Comparison of ENCODE assay signal across 9 cellular contexts in the genomic region with DNA sequence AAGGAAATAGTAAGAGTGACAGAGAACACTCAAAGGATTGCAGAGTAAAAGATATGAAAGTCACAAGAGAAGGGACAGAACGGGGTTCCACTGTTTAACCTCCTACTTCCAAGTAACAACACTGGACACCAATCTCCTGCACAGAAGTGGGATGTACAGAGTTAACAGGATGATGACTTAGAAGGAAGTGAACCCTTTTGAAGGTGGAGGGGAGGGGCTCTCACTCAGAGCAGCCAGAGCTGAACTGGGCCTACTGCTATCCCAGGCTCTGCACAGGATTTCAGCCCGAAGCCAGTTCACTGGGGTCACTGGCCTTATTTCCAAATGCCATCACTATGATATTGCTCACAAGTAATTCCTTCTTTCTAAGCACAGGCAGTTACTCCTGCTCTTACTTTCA.
DNase-seq lines count a peak whose midpoint lies in the region; ATAC-seq and TF ChIP-seq lines count a peak whose summit lies in the region.
"Had no signal": no experiment of that assay in that cellular context is flagged by ENCODE, and none has a peak within 500 bp of the region (broad histone marks: within the 10 kb centered on the region; RNA-seq: fewer than 3 reads in every experiment).

No MANE protein-coding gene starts in this region.

- peak; percentile 14 for DNase-seq in activated CD4-positive, alpha-beta T cell treated with anti-CD3 and anti-CD28 coated beads, Interleukin-2, amount 10 ng/mL, durations not matched to agents 7 days and 5 days
- DNase-seq in activated CD4-positive, alpha-beta T cell treated with anti-CD3 and anti-CD28 coated beads, Interleukin-2, amount 50 U/mL, for 4 hours = no peak
- DNase-seq in iPS-NIHi7 (ENCODE audit: extremely low spot score) = peak; percentile 41
- DNase-seq in stomach = no peak
- no peak for DNase-seq in activated effector memory CD4-positive, alpha-beta T cell treated with anti-CD3 and anti-CD28 coated beads, Interleukin-2, amount 50 U/mL, for 16 hours
- DNase-seq: NCI-H524 treated with DMSO at 0.1 percent for 48 hours had no signal

- peaks cover 16 to 57% (median 37%) of the 10 kb centered on the region in 4 donors for H3K4me1 ChIP-seq in stomach

- H3K9me3 ChIP-seq in stomach = no peaks in the 10 kb centered on the region

- H3K4me3 ChIP-seq in stomach = no peak overlapping the region

- TF ChIP-seq EP300 in stomach (IDR thresholded peaks at IDR 0.05) = no peak

- no peaks in the 10 kb centered on the region for H3K36me3 ChIP-seq in stomach

- no peak for TF ChIP-seq POLR2A in stomach (IDR thresholded peaks at IDR 0.05)

- POLR2A ChIA-PET in activated CD4-positive, alpha-beta T cell treated with anti-CD3 and anti-CD28 coated beads, Interleukin-2, amount 10 ng/mL, durations not matched to agents 7 days and 5 days (lab: Charles Lee) = no interaction called here

- CTCF ChIA-PET in activated CD4-positive, alpha-beta T cell treated with anti-CD3 and anti-CD28 coated beads, Interleukin-2, amount 10 ng/mL, durations not matched to agents 7 days and 5 days (lab: Charles Lee) = interaction anchor here (1.1 kb wide), 1 partner anchor 10 kb away, joined by 3 read pairs; no protein-coding TSS in a partner anchor

- no peak for ATAC-seq in GM18498 (IDR thresholded peaks at IDR 0.05; ENCODE audit: unreplicated experiment)
- ATAC-seq in GM21576 (IDR thresholded peaks at IDR 0.05; ENCODE audit: unreplicated experiment) = no peak

- H3K27ac Mint-ChIP-seq in activated CD4-positive, alpha-beta T cell treated with anti-CD3 and anti-CD28 coated beads, Interleukin-2, amount 10 ng/mL, durations not matched to agents 7 days and 5 days = peak overlapping the region; percentile 31
- peak overlapping the region; percentile 8 for H3K27ac Mint-ChIP-seq in T-helper 1 cell treated with Interleukin-12 subunit alpha and Interleukin-12 subunit beta and Interleukin-4 antibody, amounts not matched to agents 30 μg/mL and 1 μg/mL, for 36 hours

- H3K9me3 Mint-ChIP-seq in activated CD4-positive, alpha-beta T cell treated with anti-CD3 and anti-CD28 coated beads, Interleukin-2, amount 10 ng/mL, durations not matched to agents 7 days and 5 days = no peaks in the 10 kb centered on the region
- H3K9me3 Mint-ChIP-seq in T-helper 1 cell treated with Interleukin-12 subunit alpha and Interleukin-12 subunit beta and Interleukin-4 antibody, amounts not matched to agents 30 μg/mL and 1 μg/mL, for 36 hours = peaks cover 9% of the 10 kb centered on the region

- H3K27me3 ChIP-seq in stomach = no peaks in the 10 kb centered on the region

- H3K27me3 Mint-ChIP-seq in activated CD4-positive, alpha-beta T cell treated with anti-CD3 and anti-CD28 coated beads, Interleukin-2, amount 10 ng/mL, durations not matched to agents 7 days and 5 days = no peaks in the 10 kb centered on the region
- H3K27me3 Mint-ChIP-seq in T-helper 1 cell treated with Interleukin-12 subunit alpha and Interleukin-12 subunit beta and Interleukin-4 antibody, amounts not matched to agents 30 μg/mL and 1 μg/mL, for 36 hours (ENCODE audit: low read depth) = peaks cover 1% of the 10 kb centered on the region

- H3K4me3 Mint-ChIP-seq in activated CD4-positive, alpha-beta T cell treated with anti-CD3 and anti-CD28 coated beads, Interleukin-2, amount 10 ng/mL, durations not matched to agents 7 days and 5 days = no peak overlapping the region
- peak overlapping the region; percentile 9 for H3K4me3 Mint-ChIP-seq in T-helper 1 cell treated with Interleukin-12 subunit alpha and Interleukin-12 subunit beta and Interleukin-4 antibody, amounts not matched to agents 30 μg/mL and 1 μg/mL, for 36 hours

- intact Hi-C loops in stomach (cut with DNase I; ENCODE audit: low total_unique reads) = no loop called here

- peak overlapping the region in 4 of 5 donors; percentile 41 to 75 (median 74) for H3K27ac ChIP-seq in stomach

- WGBS in stomach, 5 donors = 4 to 31% (median 25%) methylated on average over 2 of the region's 2 CpGs

- H3K4me1 Mint-ChIP-seq in activated CD4-positive, alpha-beta T cell treated with anti-CD3 and anti-CD28 coated beads, Interleukin-2, amount 10 ng/mL, durations not matched to agents 7 days and 5 days = peaks cover 57% of the 10 kb centered on the region
- H3K4me1 Mint-ChIP-seq in T-helper 1 cell treated with Interleukin-12 subunit alpha and Interleukin-12 subunit beta and Interleukin-4 antibody, amounts not matched to agents 30 μg/mL and 1 μg/mL, for 36 hours (ENCODE audit: low read depth) = peaks cover 46% of the 10 kb centered on the region

- H3K36me3 Mint-ChIP-seq in activated CD4-positive, alpha-beta T cell treated with anti-CD3 and anti-CD28 coated beads, Interleukin-2, amount 10 ng/mL, durations not matched to agents 7 days and 5 days (ENCODE audit: low read depth) = peaks cover 4% of the 10 kb centered on the region
- H3K36me3 Mint-ChIP-seq in T-helper 1 cell treated with Interleukin-12 subunit alpha and Interleukin-12 subunit beta and Interleukin-4 antibody, amounts not matched to agents 30 μg/mL and 1 μg/mL, for 36 hours (ENCODE audit: low read depth) = peaks cover 3% of the 10 kb centered on the region

- no peak for TF ChIP-seq CTCF in stomach (IDR thresholded peaks at IDR 0.05)

Comparison
In these comparisons a context has a peak if more than half of its experiments do, and no peak if none do; other contexts are left out.
1. DNase-seq: peak in activated CD4-positive, alpha-beta T cell treated with anti-CD3 and anti-CD28 coated beads, Interleukin-2, amount 10 ng/mL, durations not matched to agents 7 days and 5 days (single experiment) and iPS-NIHi7 (single experiment); none in activated CD4-positive, alpha-beta T cell treated with anti-CD3 and anti-CD28 coated beads, Interleukin-2, amount 50 U/mL, for 4 hours (0 of 2), stomach (single experiment) and activated effector memory CD4-positive, alpha-beta T cell treated with anti-CD3 and anti-CD28 coated beads, Interleukin-2, amount 50 U/mL, for 16 hours (single experiment).